ENCODE assay signal across 22 cellular contexts in the genomic region with DNA sequence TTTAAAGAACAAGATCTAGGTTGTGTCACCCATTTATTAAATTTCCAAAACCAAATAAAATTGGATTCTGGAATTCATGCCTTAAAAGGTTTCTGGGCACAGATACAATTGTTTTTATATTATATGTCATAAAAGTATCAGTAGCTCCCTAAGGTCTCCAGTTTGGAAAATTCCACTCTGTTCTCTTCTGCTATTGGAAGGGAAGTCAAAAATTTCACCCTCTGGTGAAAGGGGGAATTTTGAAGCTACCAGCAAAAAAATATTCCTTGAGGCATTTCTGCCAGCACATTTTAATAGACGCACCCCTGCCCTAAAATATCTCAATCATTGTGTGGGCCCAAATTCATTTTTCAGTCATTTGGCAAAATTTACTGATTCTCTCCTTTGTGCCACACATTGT.
A peak's percentile ranks its signal among the peaks of the same experiment; 100 is the strongest.
DNase-seq lines count a peak whose midpoint lies in the region; ATAC-seq and TF ChIP-seq lines count a peak whose summit lies in the region.
"Had no signal": no experiment of that assay in that cellular context is flagged by ENCODE, and none has a peak within 500 bp of the region (broad histone marks: within the 10 kb centered on the region; RNA-seq: fewer than 3 reads in every experiment).

No MANE protein-coding gene starts in this region.

- intact Hi-C loops in MCF 10A (cut with micrococcal nuclease) = no loop called here

- no peaks in the 10 kb centered on the region for H3K27me3 ChIP-seq in CD8-positive, alpha-beta memory T cell (ENCODE audit: insufficient read depth, low read length, poor library complexity, severe bottlenecking)
- H3K27me3 ChIP-seq: BLaER1 treated with 17β-estradiol and CSF1 and Interleukin-3, amounts not matched to agents 10 nM and 100 nM had no signal

- no TSS peak for BruUV-seq in MCF 10A (replicated peaks; lab: Mats Ljungman, UMichigan)

- POLR2A ChIA-PET in CD8-positive, alpha-beta memory T cell (lab: Charles Lee) = interaction anchor here (0.8 kb wide), 1 partner anchor 53 kb away, joined by 7 read pairs; no protein-coding TSS in a partner anchor
- POLR2A ChIA-PET in HEK293T (lab: Yijun Ruan, JAX) (no interaction called here), MCF 10A (lab: Yijun Ruan, JAX) (interaction anchor here (0.8 kb wide), 1 partner anchor 197 kb away, joined by 3 read pairs; no protein-coding TSS in a partner anchor)

- CTCF ChIA-PET in CD8-positive, alpha-beta memory T cell (lab: Charles Lee) = interaction anchor here (0.9 to 19.3 kb wide), 4 partner anchors 84 to 290 kb away, joined by 3 to 272 read pairs (median 4); no protein-coding TSS in a partner anchor
- CTCF ChIA-PET in HEK293T (lab: Yijun Ruan, JAX) (interaction anchor here (1.6 to 2.3 kb wide), 2 partner anchors 198 to 289 kb away, joined by 5 to 8 read pairs; no protein-coding TSS in a partner anchor), MCF 10A (lab: Yijun Ruan, JAX) (interaction anchor here (0.9 to 28.2 kb wide), 8 partner anchors 9 to 288 kb away, joined by 3 to 687 read pairs (median 8); no protein-coding TSS in a partner anchor)

- no peaks in the 10 kb centered on the region for H3K9me3 ChIP-seq in CD8-positive, alpha-beta memory T cell (ENCODE audit: low read length)
- H3K9me3 ChIP-seq: BLaER1 treated with 17β-estradiol and CSF1 and Interleukin-3, amounts not matched to agents 10 nM and 100 nM had no signal

- H3K4me3 ChIP-seq in CD8-positive, alpha-beta memory T cell (ENCODE audit: low read length) = no peak overlapping the region
- H3K4me3 ChIP-seq: BLaER1 treated with 17β-estradiol and CSF1 and Interleukin-3, amounts not matched to agents 10 nM and 100 nM had no signal

- no peaks in the 10 kb centered on the region for H3K36me3 Mint-ChIP-seq in activated T-cell treated with anti-CD3 and anti-CD28 coated beads, Interleukin-2, amount 50 U/mL, for 24 hours (ENCODE audit: low read depth)
- H3K36me3 Mint-ChIP-seq in CD8-positive, alpha-beta memory T cell = no peaks in the 10 kb centered on the region
- no peaks in the 10 kb centered on the region for H3K36me3 Mint-ChIP-seq in activated T-helper 17 cell treated with anti-CD3 and anti-CD28 coated beads, Interleukin-2, amount 50 U/mL, for 72 hours (ENCODE audit: low read depth)
- H3K36me3 Mint-ChIP-seq in stimulated activated effector memory CD8-positive, alpha-beta T cell treated with anti-CD3 and anti-CD28 coated beads, Interleukin-12 subunit alpha, Interleukin-12 subunit beta, amount 100 ng/mL, for 72 hours = peaks cover 4% of the 10 kb centered on the region
- peaks cover 5% of the 10 kb centered on the region for H3K36me3 Mint-ChIP-seq in MCF 10A (ENCODE audit: insufficient read depth, unreplicated experiment)
- H3K36me3 Mint-ChIP-seq: activated naive CD8-positive, alpha-beta T cell; memory B cell had no signal

- H3K27me3 Mint-ChIP-seq in activated T-cell treated with anti-CD3 and anti-CD28 coated beads, Interleukin-2, amount 50 U/mL, for 24 hours = no peaks in the 10 kb centered on the region
- H3K27me3 Mint-ChIP-seq in CD8-positive, alpha-beta memory T cell = peaks cover 0 to 3% of the 10 kb centered on the region in 2 donors
- no peaks in the 10 kb centered on the region for H3K27me3 Mint-ChIP-seq in activated T-helper 17 cell treated with anti-CD3 and anti-CD28 coated beads, Interleukin-2, amount 50 U/mL, for 72 hours
- H3K27me3 Mint-ChIP-seq in MCF 10A (ENCODE audit: insufficient read depth, unreplicated experiment) = no peaks in the 10 kb centered on the region
- H3K27me3 Mint-ChIP-seq: activated naive CD8-positive, alpha-beta T cell; memory B cell had no signal

- no peak overlapping the region for H3K4me3 Mint-ChIP-seq in activated T-cell treated with anti-CD3 and anti-CD28 coated beads, Interleukin-2, amount 50 U/mL, for 24 hours
- peak overlapping the region in 3 of 7 donors; percentile 79 to 90 (median 86) for H3K4me3 Mint-ChIP-seq in CD8-positive, alpha-beta memory T cell
- no peak overlapping the region for H3K4me3 Mint-ChIP-seq in activated T-helper 17 cell treated with anti-CD3 and anti-CD28 coated beads, Interleukin-2, amount 50 U/mL, for 72 hours
- H3K4me3 Mint-ChIP-seq in stimulated activated effector memory CD8-positive, alpha-beta T cell treated with anti-CD3 and anti-CD28 coated beads, Interleukin-12 subunit alpha, Interleukin-12 subunit beta, amount 100 ng/mL, for 72 hours = peak overlapping the region; percentile 68
- H3K4me3 Mint-ChIP-seq in MCF 10A (ENCODE audit: unreplicated experiment) = no peak overlapping the region
- H3K4me3 Mint-ChIP-seq: activated naive CD8-positive, alpha-beta T cell; H9 had no signal

- no peak for ATAC-seq in activated T-helper 17 cell treated with anti-CD3 and anti-CD28 coated beads, Interleukin-2, amount 50 U/mL, for 72 hours (replicated peaks)
- no peak for ATAC-seq in stimulated activated effector memory CD8-positive, alpha-beta T cell treated with anti-CD3 and anti-CD28 coated beads, Interleukin-12 subunit alpha, Interleukin-12 subunit beta, amount 100 ng/mL, for 72 hours
- no peak for ATAC-seq in GM19467 (IDR thresholded peaks at IDR 0.05; ENCODE audit: unreplicated experiment)
- ATAC-seq: Panc1 had no signal

- peaks cover 26% of the 10 kb centered on the region for H3K4me1 ChIP-seq in CD8-positive, alpha-beta memory T cell (ENCODE audit: insufficient read depth, low read length)

- H3K9me3 Mint-ChIP-seq in activated T-cell treated with anti-CD3 and anti-CD28 coated beads, Interleukin-2, amount 50 U/mL, for 24 hours = no peaks in the 10 kb centered on the region
- H3K9me3 Mint-ChIP-seq in CD8-positive, alpha-beta memory T cell = no peaks in the 10 kb centered on the region
- no peaks in the 10 kb centered on the region for H3K9me3 Mint-ChIP-seq in activated T-helper 17 cell treated with anti-CD3 and anti-CD28 coated beads, Interleukin-2, amount 50 U/mL, for 72 hours
- no peaks in the 10 kb centered on the region for H3K9me3 Mint-ChIP-seq in stimulated activated effector memory CD8-positive, alpha-beta T cell treated with anti-CD3 and anti-CD28 coated beads, Interleukin-12 subunit alpha, Interleukin-12 subunit beta, amount 100 ng/mL, for 72 hours
- no peaks in the 10 kb centered on the region for H3K9me3 Mint-ChIP-seq in MCF 10A (ENCODE audit: unreplicated experiment)
- H3K9me3 Mint-ChIP-seq: H9, memory B cell had no signal

- DNase-seq in activated T-cell treated with anti-CD3 and anti-CD28 coated beads, Interleukin-2, amount 50 U/mL, for 24 hours = no peak
- DNase-seq in activated T-cell treated with anti-CD3 and anti-CD28 coated beads, Interleukin-2, amount 50 U/mL, for 1 hour = no peak
- DNase-seq in CD8-positive, alpha-beta memory T cell = no peak
- no peak for DNase-seq in stimulated activated effector memory CD8-positive, alpha-beta T cell treated with anti-CD3 and anti-CD28 coated beads, Interleukin-12 subunit alpha, Interleukin-12 subunit beta, amount 100 ng/mL, for 72 hours (ENCODE audit: low spot score in 2 of 2)
- DNase-seq in HEK293T (ENCODE audit: extremely low spot score) (no peak), MCF 10A (ENCODE audit: unreplicated experiment) (no peak)
- DNase-seq: Calu3, H9, head of caudate nucleus, Kasumi-1, kidney glomerular epithelial cell, NCI-H1048, NCI-H187, NCI-H526 had no signal

- peak overlapping the region; percentile 97 for H3K27ac Mint-ChIP-seq in activated T-cell treated with anti-CD3 and anti-CD28 coated beads, Interleukin-2, amount 50 U/mL, for 24 hours
- peak overlapping the region in 6 of 8 donors; percentile 35 to 97 (median 77) for H3K27ac Mint-ChIP-seq in CD8-positive, alpha-beta memory T cell
- peak overlapping the region; percentile 88 for H3K27ac Mint-ChIP-seq in activated T-helper 17 cell treated with anti-CD3 and anti-CD28 coated beads, Interleukin-2, amount 50 U/mL, for 72 hours
- peak overlapping the region; percentile 80 for H3K27ac Mint-ChIP-seq in stimulated activated effector memory CD8-positive, alpha-beta T cell treated with anti-CD3 and anti-CD28 coated beads, Interleukin-12 subunit alpha, Interleukin-12 subunit beta, amount 100 ng/mL, for 72 hours
- H3K27ac Mint-ChIP-seq in MCF 10A (ENCODE audit: low read depth, unreplicated experiment) = no peak overlapping the region
- H3K27ac Mint-ChIP-seq: H9, memory B cell had no signal

- no peak for TF ChIP-seq CTCF in MCF 10A (IDR thresholded peaks at IDR 0.05; ENCODE audit: unreplicated experiment)

- H3K27ac ChIP-seq in CD8-positive, alpha-beta memory T cell (ENCODE audit: low read depth, low read length) = no peak overlapping the region
- H3K27ac ChIP-seq: BLaER1 treated with 17β-estradiol and CSF1 and Interleukin-3, amounts not matched to agents 10 nM and 100 nM; epithelial cell of prostate; HL-60 had no signal

- H3K4me1 Mint-ChIP-seq in activated T-cell treated with anti-CD3 and anti-CD28 coated beads, Interleukin-2, amount 50 U/mL, for 24 hours (ENCODE audit: low read depth) = peaks cover 13% of the 10 kb centered on the region
- H3K4me1 Mint-ChIP-seq in CD8-positive, alpha-beta memory T cell = peaks cover 18 to 47% (median 25%) of the 10 kb centered on the region in 3 donors
- H3K4me1 Mint-ChIP-seq in activated T-helper 17 cell treated with anti-CD3 and anti-CD28 coated beads, Interleukin-2, amount 50 U/mL, for 72 hours = peaks cover 32% of the 10 kb centered on the region
- peaks cover 49% of the 10 kb centered on the region for H3K4me1 Mint-ChIP-seq in stimulated activated effector memory CD8-positive, alpha-beta T cell treated with anti-CD3 and anti-CD28 coated beads, Interleukin-12 subunit alpha, Interleukin-12 subunit beta, amount 100 ng/mL, for 72 hours
- H3K4me1 Mint-ChIP-seq in MCF 10A (ENCODE audit: insufficient read depth, unreplicated experiment) = peaks cover 19% of the 10 kb centered on the region

- no peaks in the 10 kb centered on the region for H3K36me3 ChIP-seq in CD8-positive, alpha-beta memory T cell (ENCODE audit: insufficient read depth, low read length)
- H3K36me3 ChIP-seq: BLaER1 treated with 17β-estradiol and CSF1 and Interleukin-3, amounts not matched to agents 10 nM and 100 nM had no signal

TF ChIP-seq in HEK293T, 16 proteins besides CTCF, POLR2A, EP300 and RAD21 (continues in another document):
- TF ChIP-seq ELF4 (IDR thresholded peaks at IDR 0.05) (no peak), ARNT (IDR thresholded peaks at IDR 0.05) (no peak), SUZ12 (IDR thresholded peaks at IDR 0.05) (no peak), FOXM1 (IDR thresholded peaks at IDR 0.05; ENCODE audit: borderline replicate concordance) (no peak), HDGF (IDR thresholded peaks at IDR 0.05; ENCODE audit: borderline replicate concordance) (no peak), BHLHE40 (IDR thresholded peaks at IDR 0.05; ENCODE audit: borderline replicate concordance) (no peak), LEF1 (IDR thresholded peaks at IDR 0.05; ENCODE audit: borderline replicate concordance) (no peak), ZNF384 (IDR thresholded peaks at IDR 0.05) (no peak), TARDBP (IDR thresholded peaks at IDR 0.05) (no peak), SP1 (IDR thresholded peaks at IDR 0.05) (no peak), FOXA1 (IDR thresholded peaks at IDR 0.05) (no peak)
